In the genomic region with DNA sequence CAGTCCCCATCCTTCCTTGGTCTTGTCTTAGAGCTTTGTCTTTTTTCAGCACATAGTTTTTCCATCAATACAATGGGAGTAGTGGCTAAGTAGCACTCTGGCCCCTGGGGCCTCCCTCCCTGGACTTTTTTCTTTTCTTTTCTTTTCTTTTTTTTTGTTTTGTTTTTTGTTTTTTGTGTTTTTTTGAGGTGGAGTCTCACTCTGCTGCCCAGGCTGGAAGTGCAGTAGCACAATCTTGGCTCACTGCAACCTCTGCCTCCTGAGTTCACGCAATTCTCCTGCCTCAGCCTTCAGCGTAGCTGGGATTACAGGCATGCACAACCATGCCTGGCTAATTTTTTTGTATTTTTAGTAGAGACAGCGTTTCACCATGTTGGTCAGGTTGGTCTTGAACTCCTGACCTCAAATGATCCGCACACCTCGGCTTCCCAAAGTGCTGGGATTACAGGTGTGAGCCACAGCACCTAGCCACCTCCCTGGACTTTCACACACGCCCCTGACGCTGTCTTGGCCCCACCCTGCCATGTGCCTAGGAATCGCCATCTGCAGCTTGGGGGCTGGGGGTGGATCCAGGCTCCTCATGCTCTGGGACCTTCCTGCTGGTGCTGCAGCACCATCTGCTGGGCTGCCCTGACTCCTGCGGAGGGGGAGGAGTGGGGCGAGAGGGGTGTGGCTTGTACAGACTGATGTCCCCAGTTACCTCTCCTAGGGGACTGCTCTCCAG, we compare ENCODE assay signal across 8 cellular contexts. TPM values are rescaled to one million over a fixed set of nuclear protein-coding genes. Genes with fewer than 3 reads are reported as not detected.
DNase-seq lines count a peak whose midpoint lies in the region; ATAC-seq and TF ChIP-seq lines count a peak whose summit lies in the region.

No MANE protein-coding gene starts in this region.

- H3K27me3 ChIP-seq in breast epithelium = no peaks in the 10 kb centered on the region
- H3K27me3 ChIP-seq in smooth muscle cell (ENCODE audit: low read depth) = no peaks in the 10 kb centered on the region

- no peak for TF ChIP-seq POLR2A in breast epithelium (IDR thresholded peaks at IDR 0.05)

- no peak overlapping the region for H2AFZ ChIP-seq in smooth muscle cell (ENCODE audit: low read depth)

- no peak for ATAC-seq in HG03378 (IDR thresholded peaks at IDR 0.05; ENCODE audit: unreplicated experiment)

- H4K20me1 ChIP-seq in smooth muscle cell (ENCODE audit: low read depth) = peaks cover 71% of the 10 kb centered on the region

- WGBS in smooth muscle cell (ENCODE audit: low lambda C conversion rate) = 6% methylated on average over 10 of the region's 10 CpGs

- no peaks in the 10 kb centered on the region for H3F3A ChIP-seq in smooth muscle cell (ENCODE audit: low read depth)

- H3K4me1 ChIP-seq in breast epithelium (peaks cover 4 to 25% of the 10 kb centered on the region in 2 donors), smooth muscle cell (ENCODE audit: low read depth) (peaks cover 18% of the 10 kb centered on the region)

- H3K9ac ChIP-seq in smooth muscle cell (ENCODE audit: low read depth) = no peak overlapping the region

- DNase-seq in DMS153 treated with DMSO at 0.1 percent for 48 hours (lab: John Stamatoyannopoulos, UW; ENCODE audit: unreplicated experiment) = peak; percentile 14
- DNase-seq in HFF-Myc (ENCODE audit: extremely low read depth, low read depth) = peak; percentile 70
- peak; percentile 79 for DNase-seq in NCI-H2196 treated with DMSO at 0.1 percent for 48 hours (lab: John Stamatoyannopoulos, UW; ENCODE audit: unreplicated experiment)
- DNase-seq in breast epithelium (ENCODE audit: low spot score in 2 of 2) = peak; percentile 90 to 92
- DNase-seq in iPS-NIHi7 (ENCODE audit: extremely low spot score) = peak; percentile 97
- peak; percentile 47 for DNase-seq in smooth muscle cell (lab: John Stamatoyannopoulos, UW; ENCODE audit: unreplicated experiment)

- H3K27ac ChIP-seq in breast epithelium (peak overlapping the region; percentile 96), smooth muscle cell (ENCODE audit: low read depth) (peak overlapping the region; percentile 23)

- H3K36me3 ChIP-seq in breast epithelium = no peaks in the 10 kb centered on the region
- no peaks in the 10 kb centered on the region for H3K36me3 ChIP-seq in smooth muscle cell (ENCODE audit: low read depth)

- no peaks in the 10 kb centered on the region for H3K9me3 ChIP-seq in breast epithelium
- H3K9me3 ChIP-seq in smooth muscle cell (replicated peaks; ENCODE audit: low read depth) = no peaks in the 10 kb centered on the region

- intact Hi-C loops in breast epithelium (cut with DNase I; ENCODE audit: low total_unique reads) = loop anchor here (5.0 kb wide), 1 partner anchor 172 kb away; no protein-coding TSS in a partner anchor

- peak overlapping the region; percentile 99 for H3K4me2 ChIP-seq in smooth muscle cell

- H3K79me2 ChIP-seq in smooth muscle cell (ENCODE audit: low read depth) = peaks cover 77% of the 10 kb centered on the region

- H3K4me3 ChIP-seq in HFF-Myc (replicated peaks; ENCODE audit: low read depth, low read length) (peak overlapping the region; percentile 98), WI38 (ENCODE audit: low read depth, low read length) (no peak overlapping the region), breast epithelium (peak overlapping the region in 1 of 3 donors; percentile 92), smooth muscle cell (peak overlapping the region; percentile 100)

- TF ChIP-seq CTCF in HFF-Myc (IDR thresholded peaks at IDR 0.05; ENCODE audit: low read depth, low read length, missing control alignments) (peak; percentile 97), WI38 (IDR thresholded peaks at IDR 0.05; ENCODE audit: low read depth, low read length) (peak; percentile 95), breast epithelium (IDR thresholded peaks at IDR 0.05) (peak; percentile 34 to 95 (median 92)), smooth muscle cell (IDR thresholded peaks at IDR 0.05; ENCODE audit: borderline replicate concordance, insufficient read depth, poor library complexity, severe bottlenecking) (peak; percentile 90)

RNA-seq across cellular contexts. Expression of gene C15orf39, which starts 2.8 kb away (rescaled TPM):
- 10 to 100 TPM in 2 of 3 donors, 1 to 10 TPM in 1; 7.7 to 17.4 (median 11.5) TPM for total RNA-seq in breast epithelium
- 7.6 and 8.4 TPM in 2 replicates for total RNA-seq in smooth muscle cell
- 9.3 and 9.7 TPM in 2 replicates for polyA plus RNA-seq in smooth muscle cell

RNA-seq across cellular contexts. Expression of gene GOLGA6C, which starts 53.6 kb away (rescaled TPM):
- total RNA-seq in breast epithelium (under 1 TPM in 1 of 3 donors, not detected in 2; 0.33 TPM), smooth muscle cell (not detected in 2 replicates)
- polyA plus RNA-seq in smooth muscle cell = 0.52 TPM in 1 of 2 replicates, not detected in the other

Comparison
In these comparisons a context has a peak if more than half of its experiments do, and no peak if none do; other contexts are left out.
1. DNase-seq: peak in every context shown above with its lines; median percentile 97 in iPS-NIHi7; 91 in breast epithelium; 79 in NCI-H2196 treated with DMSO at 0.1 percent for 48 hours; 70 in HFF-Myc; 47 in smooth muscle cell; 14 in DMS153 treated with DMSO at 0.1 percent for 48 hours.